Comparison of ENCODE assay signal across 31 cellular contexts in the genomic region with DNA sequence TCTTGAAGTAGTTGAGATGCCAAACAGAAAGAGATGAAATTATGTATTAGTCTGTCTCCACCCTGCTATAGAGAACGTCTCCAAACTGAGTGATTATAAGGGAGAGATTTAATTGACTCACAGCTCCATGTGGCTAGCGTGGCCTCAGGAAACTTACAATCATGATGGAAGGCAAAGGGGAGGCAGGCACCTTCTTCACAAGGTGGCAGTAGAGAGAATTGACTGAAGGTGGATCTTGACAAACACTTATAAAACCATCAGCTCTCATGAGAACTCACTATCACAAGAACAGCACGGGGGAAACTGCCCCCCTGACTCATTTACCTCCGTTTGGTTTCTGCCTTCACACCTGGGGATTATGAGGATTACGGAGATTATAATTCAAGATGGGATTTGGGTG.
DNase-seq lines count a peak whose midpoint lies in the region; ATAC-seq and TF ChIP-seq lines count a peak whose summit lies in the region.
"Had no signal": no experiment of that assay in that cellular context is flagged by ENCODE, and none has a peak within 500 bp of the region (broad histone marks: within the 10 kb centered on the region; RNA-seq: fewer than 3 reads in every experiment).

No MANE protein-coding gene starts in this region.

- H3K27me3 ChIP-seq in brain microvascular endothelial cell (replicated peaks): no peaks in the 10 kb centered on the region
- H3K27me3 ChIP-seq in mesendoderm (ENCODE audit: insufficient read depth, low read length, poor library complexity): no peaks in the 10 kb centered on the region
- H3K27me3 ChIP-seq: adrenal gland, heart right ventricle, Peyer's patch, transverse colon had no signal

- ATAC-seq in GM21526 (IDR thresholded peaks at IDR 0.05; ENCODE audit: low FRiP score, unreplicated experiment) (no peak), omental fat pad (ENCODE audit: low FRiP score) (no peak)
- ATAC-seq: activated CD4-positive, alpha-beta T cell treated with anti-CD3 and anti-CD28 coated beads for 36 hours; activated CD8-positive, alpha-beta T cell treated with anti-CD3 and anti-CD28 coated beads for 36 hours; heart right ventricle; HepG2; left lobe of liver; stimulated activated memory B cell treated with anti-CD40 and anti-IgM and Interleukin-4, amounts not matched to agents 10 μg/mL and 1 μg/mL and 100 μg/mL, for 72 hours had no signal

- H4K5ac ChIP-seq in mesendoderm (ENCODE audit: low read length): no peak overlapping the region

- no peak overlapping the region for H3K56ac ChIP-seq in mesendoderm (ENCODE audit: low read length)

- no peaks in the 10 kb centered on the region for H3K4me1 ChIP-seq in mesendoderm (ENCODE audit: control insufficient read depth, low read depth, low read length)
- H3K4me1 ChIP-seq: adrenal gland, heart right ventricle, Peyer's patch, transverse colon had no signal

- no peak overlapping the region for H4K8ac ChIP-seq in mesendoderm (ENCODE audit: low read depth, low read length)

- no peaks in the 10 kb centered on the region for H3K79me2 ChIP-seq in mesendoderm (ENCODE audit: control insufficient read depth, insufficient read depth, low read length)

- no peak overlapping the region for H2BK5ac ChIP-seq in mesendoderm (ENCODE audit: low read length)

- H3K23ac ChIP-seq in mesendoderm (ENCODE audit: low read length): no peak overlapping the region

- no peak overlapping the region for H3K18ac ChIP-seq in mesendoderm (ENCODE audit: low read length)

- no peak overlapping the region for H3K4ac ChIP-seq in mesendoderm (ENCODE audit: low read depth, low read length)

- H3K9ac ChIP-seq in mesendoderm (ENCODE audit: low read length): no peak overlapping the region

- DNase-seq in LNCaP clone FGC (ENCODE audit: low read depth) (no peak), brain microvascular endothelial cell (no peak), mesendoderm (peak; percentile 40), omental fat pad (ENCODE audit: low spot score) (no peak), kidney tubule cell (ENCODE audit: low spot score) (no peak)
- DNase-seq: activated CD4-positive, alpha-beta T cell treated with anti-CD3 and anti-CD28 coated beads for 36 hours; activated CD8-positive, alpha-beta memory T cell treated with anti-CD3 and anti-CD28 coated beads, Interleukin-2, amount 50 U/mL, for 48 hours; activated CD8-positive, alpha-beta T cell treated with anti-CD3 and anti-CD28 coated beads for 36 hours; activated naive CD4-positive, alpha-beta T cell treated with anti-CD3 and anti-CD28 coated beads for 36 hours; adrenal gland; C1 segment of cervical spinal cord; Calu3; dermis blood vessel endothelial cell; DND-41; foreskin melanocyte; heart right ventricle; Karpas-422; MV-4-11; NCI-H187; NCI-H524; NK-92 treated with Interleukin-12 subunit alpha and Interleukin-12 subunit beta, amount 100 ng/mL, for 24 hours; Peyer's patch; SHP77; T-helper 2 cell; transverse colon had no signal

- H3K4me3 ChIP-seq in LNCaP clone FGC (ENCODE audit: low read depth, low read length): no peak overlapping the region
- no peak overlapping the region for H3K4me3 ChIP-seq in brain microvascular endothelial cell (ENCODE audit: low read depth, low read length)
- H3K4me3 ChIP-seq in mesendoderm (ENCODE audit: low read length): no peak overlapping the region
- H3K4me3 ChIP-seq: adrenal gland, heart right ventricle, Peyer's patch, skin epidermis, transverse colon had no signal

- in situ Hi-C loops in brain microvascular endothelial cell (cut with HindIII; ENCODE audit: low pct_ligation_motif_present, low sequenced_read_pairs): no loop called here

- H3K36me3 ChIP-seq in brain microvascular endothelial cell (replicated peaks) (no peaks in the 10 kb centered on the region), mesendoderm (ENCODE audit: control insufficient read depth, insufficient read depth, low read length) (no peaks in the 10 kb centered on the region)
- H3K36me3 ChIP-seq: adrenal gland, heart right ventricle, Peyer's patch, transverse colon had no signal

- no peak overlapping the region for H2AK5ac ChIP-seq in mesendoderm (ENCODE audit: low read length)

- no CpG with 5 or more reads among the region's 5 CpGs for WGBS in mesendoderm (ENCODE audit: extremely low coverage, insufficient coverage, low lambda C conversion rate)

- H3K79me1 ChIP-seq in mesendoderm (ENCODE audit: low read length): no peaks in the 10 kb centered on the region

- H3K27ac ChIP-seq in brain microvascular endothelial cell (no peak overlapping the region), mesendoderm (ENCODE audit: low read depth, low read length) (no peak overlapping the region)
- H3K27ac ChIP-seq: adrenal gland, heart right ventricle, Peyer's patch, skin epidermis, transverse colon had no signal

- no peak overlapping the region for H2BK120ac ChIP-seq in mesendoderm (ENCODE audit: low read depth, low read length)

- no peak overlapping the region for H3K4me2 ChIP-seq in mesendoderm (ENCODE audit: low read length)

- 0 out of 3 replicates have a peak, but pooled peaks have one; percentile 19 for TF ChIP-seq CTCF in GM12872 (IDR thresholded peaks at IDR 0.05; ENCODE audit: insufficient read depth, low read depth, low read length)
- TF ChIP-seq CTCF in LNCaP clone FGC (IDR thresholded peaks at IDR 0.05; ENCODE audit: control insufficient read depth, extremely low read depth, insufficient read depth): peak; percentile 25; the same call in 1 of the 2 replicates
- peak; percentile 8 for TF ChIP-seq CTCF in brain microvascular endothelial cell (IDR thresholded peaks at IDR 0.05; ENCODE audit: low read depth, low read length, missing control alignments)
- TF ChIP-seq CTCF in omental fat pad (IDR thresholded peaks at IDR 0.05): no peak

- H2BK15ac ChIP-seq in mesendoderm (replicated peaks; ENCODE audit: low read depth): no peak overlapping the region

Comparison
In these comparisons a context has a peak if more than half of its experiments do, and no peak if none do; other contexts are left out.
1. CTCF ChIP-seq: peak in GM12872 (single experiment), LNCaP clone FGC (single experiment) and brain microvascular endothelial cell (single experiment); none in omental fat pad (0 of 3).